8 cellular contexts compared by ENCODE assay signal in genomic region chr14:92352158-92352985, GRCh38. TPM values are rescaled to one million over a fixed set of nuclear protein-coding genes. Genes with fewer than 3 reads are reported as not detected.
DNase-seq lines count a peak whose midpoint lies in the region; FAIRE-seq and TF ChIP-seq lines count a peak whose summit lies in the region.

No MANE protein-coding gene starts in this region.

- intact Hi-C loops in activated CD4-positive, alpha-beta T cell treated with anti-CD3 and anti-CD28 coated beads, Interleukin-2, amount 10 ng/mL, durations not matched to agents 24 days and 14 days (cut with micrococcal nuclease) = loop anchor here (10.0 kb wide), 1 partner anchor 228 kb away; the partner anchor contains the start of genes CPSF2 and NDUFB1

- no peaks in the 10 kb centered on the region for H3K9me3 Mint-ChIP-seq in activated CD4-positive, alpha-beta T cell treated with anti-CD3 and anti-CD28 coated beads, Interleukin-2, amount 10 ng/mL, durations not matched to agents 24 days and 14 days
- H3K9me3 Mint-ChIP-seq in chondrocyte (ENCODE audit: low read depth) = no peaks in the 10 kb centered on the region

- FAIRE-seq in GM12892 (lab: Jason Lieb, UNC) = no peak

- H3K27ac Mint-ChIP-seq in activated CD4-positive, alpha-beta T cell treated with anti-CD3 and anti-CD28 coated beads, Interleukin-2, amount 10 ng/mL, durations not matched to agents 24 days and 14 days = no peak overlapping the region
- no peak overlapping the region for H3K27ac Mint-ChIP-seq in chondrocyte (ENCODE audit: unreplicated experiment)

- peaks cover 20% of the 10 kb centered on the region for H3K27me3 Mint-ChIP-seq in activated CD4-positive, alpha-beta T cell treated with anti-CD3 and anti-CD28 coated beads, Interleukin-2, amount 10 ng/mL, durations not matched to agents 24 days and 14 days
- peaks cover 27% of the 10 kb centered on the region for H3K27me3 Mint-ChIP-seq in chondrocyte (ENCODE audit: low read depth)

- H3K4me1 Mint-ChIP-seq in activated CD4-positive, alpha-beta T cell treated with anti-CD3 and anti-CD28 coated beads, Interleukin-2, amount 10 ng/mL, durations not matched to agents 24 days and 14 days = no peaks in the 10 kb centered on the region
- no peaks in the 10 kb centered on the region for H3K4me1 Mint-ChIP-seq in chondrocyte (ENCODE audit: low read depth)

- no peak overlapping the region for H3K4me3 Mint-ChIP-seq in activated CD4-positive, alpha-beta T cell treated with anti-CD3 and anti-CD28 coated beads, Interleukin-2, amount 10 ng/mL, durations not matched to agents 24 days and 14 days
- no peak overlapping the region for H3K4me3 Mint-ChIP-seq in chondrocyte (ENCODE audit: unreplicated experiment)

- peak; percentile 71 for TF ChIP-seq CTCF in chondrocyte (IDR thresholded peaks at IDR 0.05)

- peak; percentile 81 for DNase-seq in activated CD4-positive, alpha-beta T cell treated with anti-CD3 and anti-CD28 coated beads, Interleukin-2, amount 10 ng/mL, durations not matched to agents 24 days and 14 days
- DNase-seq in activated CD4-positive, alpha-beta T cell treated with anti-CD3 and anti-CD28 coated beads, Interleukin-2, amount 50 U/mL, for 4 hours = no peak
- DNase-seq in NCI-H748 treated with DMSO at 0.1 percent for 48 hours (lab: John Stamatoyannopoulos, UW) (peak; percentile 49), chondrocyte (ENCODE audit: low spot score) (no peak), GM12892 (ENCODE audit: insufficient read length) (no peak), hepatic stellate cell (ENCODE audit: low spot score) (no peak)
- peak; percentile 25 to 40 for DNase-seq in stimulated activated CD4-positive, alpha-beta T cell treated with anti-CD3 and anti-CD28 coated beads, Interleukin-4, amount 100 ng/mL, for 48 hours (ENCODE audit: low read depth in 2 of 2)
- DNase-seq in NK-92 treated with Interleukin-12 subunit alpha and Interleukin-12 subunit beta, amount 100 ng/mL, for 24 hours (lab: John Stamatoyannopoulos, UW) = no peak

- H3K36me3 Mint-ChIP-seq in activated CD4-positive, alpha-beta T cell treated with anti-CD3 and anti-CD28 coated beads, Interleukin-2, amount 10 ng/mL, durations not matched to agents 24 days and 14 days (ENCODE audit: low read depth) = no peaks in the 10 kb centered on the region
- H3K36me3 Mint-ChIP-seq in chondrocyte (ENCODE audit: low read depth) = no peaks in the 10 kb centered on the region

- no peak for TF ChIP-seq POLR2A in GM12892 (IDR thresholded peaks at IDR 0.05; ENCODE audit: low read depth, low read length)

RNA-seq across cellular contexts. Expression of gene SLC24A4, which starts 29.4 kb away (rescaled TPM):
- not detected in 2 replicates for total RNA-seq in activated CD4-positive, alpha-beta T cell treated with anti-CD3 and anti-CD28 coated beads, Interleukin-2, amount 10 ng/mL, durations not matched to agents 24 days and 14 days
- 0.29 to 0.77 TPM (median 0.37 TPM) in 3 replicates for total RNA-seq in chondrocyte
- polyA plus RNA-seq in GM12892 (2012; ENCODE audit: missing spikeins) = 0.15 TPM

Comparison
In these comparisons a context has a peak if more than half of its experiments do, and no peak if none do; other contexts are left out.
1. DNase-seq: peak in activated CD4-positive, alpha-beta T cell treated with anti-CD3 and anti-CD28 coated beads, Interleukin-2, amount 10 ng/mL, durations not matched to agents 24 days and 14 days (single experiment), NCI-H748 treated with DMSO at 0.1 percent for 48 hours (single experiment) and stimulated activated CD4-positive, alpha-beta T cell treated with anti-CD3 and anti-CD28 coated beads, Interleukin-4, amount 100 ng/mL, for 48 hours (2 of 2); none in activated CD4-positive, alpha-beta T cell treated with anti-CD3 and anti-CD28 coated beads, Interleukin-2, amount 50 U/mL, for 4 hours (0 of 2), chondrocyte (single experiment), GM12892 (single experiment), NK-92 treated with Interleukin-12 subunit alpha and Interleukin-12 subunit beta, amount 100 ng/mL, for 24 hours (single experiment) and hepatic stellate cell (single experiment).